Comparison of ENCODE assay signal across 16 cellular contexts in the genomic region with DNA sequence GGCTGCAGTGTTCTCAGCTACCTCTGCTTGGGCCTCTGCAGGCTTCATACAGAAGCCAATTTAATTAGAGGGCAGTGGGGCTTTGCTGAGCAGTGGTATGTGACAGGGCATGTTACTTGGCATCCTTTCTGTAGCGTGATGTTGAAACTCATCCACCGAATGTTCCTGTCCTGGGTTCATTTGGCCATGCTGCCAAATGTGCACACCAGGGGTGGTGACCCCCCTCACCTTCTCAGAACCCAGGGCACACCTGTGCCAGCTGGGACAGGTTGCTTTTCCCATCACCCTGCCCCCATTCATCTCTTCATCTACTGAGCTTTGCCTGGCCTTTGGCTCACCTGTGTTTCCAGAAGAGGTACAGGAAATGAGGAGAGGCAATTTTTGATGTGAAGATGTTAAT.
DNase-seq lines count a peak whose midpoint lies in the region; ATAC-seq and TF ChIP-seq lines count a peak whose summit lies in the region.
"Had no signal": no experiment of that assay in that cellular context is flagged by ENCODE, and none has a peak within 500 bp of the region (broad histone marks: within the 10 kb centered on the region; RNA-seq: fewer than 3 reads in every experiment).

No MANE protein-coding gene starts in this region.

- H3K9me2 ChIP-seq in OCI-LY7 (ENCODE audit: insufficient read depth, low read length) = no peaks in the 10 kb centered on the region

- H3K9me3 Mint-ChIP-seq in chondrocyte (ENCODE audit: low read depth) = peaks cover 3% of the 10 kb centered on the region
- no peaks in the 10 kb centered on the region for H3K9me3 Mint-ChIP-seq in CD4-positive, alpha-beta T cell
- H3K9me3 Mint-ChIP-seq: CD8-positive, alpha-beta T cell; H9 had no signal

- peak overlapping the region in 7 of 11 experiments; percentile 13 to 79 (median 55); a peak in 14 of 22 replicates for H3K4me2 ChIP-seq in BLaER1 treated with 17β-estradiol and CSF1 and Interleukin-3, amounts not matched to agents 10 nM and 100 nM
- H3K4me2 ChIP-seq in OCI-LY7 (ENCODE audit: low read length) = no peak overlapping the region

- H3K4me3 Mint-ChIP-seq in chondrocyte (ENCODE audit: unreplicated experiment) = no peak overlapping the region
- no peak overlapping the region for H3K4me3 Mint-ChIP-seq in CD4-positive, alpha-beta T cell
- H3K4me3 Mint-ChIP-seq: CD14-positive monocyte; CD8-positive, alpha-beta T cell; H9 had no signal

- no peak overlapping the region for H2AFZ ChIP-seq in OCI-LY7 (ENCODE audit: low read length)

- no peaks in the 10 kb centered on the region for H3K36me3 Mint-ChIP-seq in chondrocyte (ENCODE audit: low read depth)
- H3K36me3 Mint-ChIP-seq in CD4-positive, alpha-beta T cell (ENCODE audit: low read depth) = no peaks in the 10 kb centered on the region
- H3K36me3 Mint-ChIP-seq: CD14-positive monocyte; CD8-positive, alpha-beta T cell had no signal

- CTCF ChIA-PET in OCI-LY7 (lab: Charles Lee; ENCODE audit: unreplicated experiment) = no interaction called here
- CTCF ChIA-PET in CD4-positive, alpha-beta T cell (lab: Charles Lee) = no interaction called here

- no peak for TF ChIP-seq CTCF in chondrocyte (IDR thresholded peaks at IDR 0.05)
- TF ChIP-seq CTCF in OCI-LY7 (conservative IDR thresholded peaks at IDR 0.05; ENCODE audit: low read length) = no peak
- TF ChIP-seq CTCF in CD4-positive, alpha-beta T cell (IDR thresholded peaks at IDR 0.05) = no peak

- no peak overlapping the region for H3K9ac ChIP-seq in BLaER1 treated with 17β-estradiol and CSF1 and Interleukin-3, amounts not matched to agents 10 nM and 100 nM

- no peak overlapping the region for H3K27ac ChIP-seq in BLaER1 treated with 17β-estradiol and CSF1 and Interleukin-3, amounts not matched to agents 10 nM and 100 nM
- no peak overlapping the region for H3K27ac ChIP-seq in OCI-LY7 (ENCODE audit: low read depth, low read length, poor library complexity, severe bottlenecking)
- no peak overlapping the region for H3K27ac ChIP-seq in CD4-positive, alpha-beta T cell (ENCODE audit: low read depth, low read length)

- H3K9me3 ChIP-seq in BLaER1 treated with 17β-estradiol and CSF1 and Interleukin-3, amounts not matched to agents 10 nM and 100 nM (replicated peaks in 1 of 11) = peaks cover under 1 to 3% (median under 1%) of the 10 kb centered on the region in 11 experiments; a peak in 13 of 22 replicates
- no peaks in the 10 kb centered on the region for H3K9me3 ChIP-seq in OCI-LY7 (ENCODE audit: low read length)
- no peaks in the 10 kb centered on the region for H3K9me3 ChIP-seq in CD4-positive, alpha-beta T cell (ENCODE audit: control insufficient read depth, low read length)
- H3K9me3 ChIP-seq: BE2C had no signal

- no peak overlapping the region for H3K27ac Mint-ChIP-seq in chondrocyte (ENCODE audit: unreplicated experiment)
- no peak overlapping the region for H3K27ac Mint-ChIP-seq in CD4-positive, alpha-beta T cell
- H3K27ac Mint-ChIP-seq: CD14-positive monocyte; CD8-positive, alpha-beta T cell; H9 had no signal

- peaks cover 0 to 27% (median 14%) of the 10 kb centered on the region in 10 experiments; a peak in 16 of 20 replicates for H3K4me1 ChIP-seq in BLaER1 treated with 17β-estradiol and CSF1 and Interleukin-3, amounts not matched to agents 10 nM and 100 nM
- no peaks in the 10 kb centered on the region for H3K4me1 ChIP-seq in OCI-LY7 (ENCODE audit: insufficient read depth, low read length, poor library complexity, severe bottlenecking)
- H3K4me1 ChIP-seq: BE2C had no signal

- ATAC-seq in left lobe of liver = peak; percentile 82
- ATAC-seq in CD4-positive, alpha-beta T cell (ENCODE audit: poor library complexity) = no peak
- ATAC-seq: CD8-positive, alpha-beta T cell had no signal

- no peaks in the 10 kb centered on the region for H3K27me3 ChIP-seq in BLaER1 treated with 17β-estradiol and CSF1 and Interleukin-3, amounts not matched to agents 10 nM and 100 nM
- no peaks in the 10 kb centered on the region for H3K27me3 ChIP-seq in CD4-positive, alpha-beta T cell (ENCODE audit: control insufficient read depth, insufficient read depth, low read length)

- POLR2A ChIA-PET in OCI-LY7 (lab: Charles Lee) = no interaction called here
- POLR2A ChIA-PET in CD4-positive, alpha-beta T cell (lab: Charles Lee) = no interaction called here

- H3K4me1 Mint-ChIP-seq in chondrocyte (ENCODE audit: low read depth) = no peaks in the 10 kb centered on the region
- H3K4me1 Mint-ChIP-seq in CD4-positive, alpha-beta T cell (ENCODE audit: low read depth) = no peaks in the 10 kb centered on the region
- H3K4me1 Mint-ChIP-seq: CD14-positive monocyte, H9 had no signal

- intact Hi-C loops in posterior vena cava (cut with DNase I) (no loop called here), OCI-LY7 (cut with micrococcal nuclease; ENCODE audit: unreplicated experiment) (no loop called here)
- intact Hi-C loops in CD4-positive, alpha-beta T cell (cut with DNase I, micrococcal nuclease) = no loop called here

- no peaks in the 10 kb centered on the region for H3K36me3 ChIP-seq in BLaER1 treated with 17β-estradiol and CSF1 and Interleukin-3, amounts not matched to agents 10 nM and 100 nM
- H3K36me3 ChIP-seq in OCI-LY7 (ENCODE audit: insufficient read depth, low read length) = no peaks in the 10 kb centered on the region
- H3K36me3 ChIP-seq: BE2C had no signal

- H3K27me3 Mint-ChIP-seq in chondrocyte (ENCODE audit: low read depth) = peaks cover 17% of the 10 kb centered on the region
- peaks cover 19% of the 10 kb centered on the region for H3K27me3 Mint-ChIP-seq in CD4-positive, alpha-beta T cell

- H3K4me3 ChIP-seq in BLaER1 treated with 17β-estradiol and CSF1 and Interleukin-3, amounts not matched to agents 10 nM and 100 nM = no peak overlapping the region
- no peak overlapping the region for H3K4me3 ChIP-seq in OCI-LY7 (ENCODE audit: low read depth, low read length, poor library complexity, severe bottlenecking)

- DNase-seq in chondrocyte (ENCODE audit: low spot score) (peak; percentile 24), left lobe of liver (ENCODE audit: low spot score) (peak; percentile 93), posterior vena cava (ENCODE audit: low spot score) (peak; percentile 32), OCI-LY7 (ENCODE audit: low spot score) (no peak), hypothalamus (lab: John Stamatoyannopoulos, UW) (no peak)
- no peak for DNase-seq in CD4-positive, alpha-beta T cell
- DNase-seq: ACHN; BE2C; Calu3; CD8-positive, alpha-beta T cell; DMS53; DND-41; EL; H9 had no signal

- no peaks in the 10 kb centered on the region for H3K79me2 ChIP-seq in OCI-LY7 (ENCODE audit: insufficient read depth, low read depth, low read length)

- BruUV-seq in OCI-LY7 (replicated peaks; lab: Mats Ljungman, UMichigan) = no TSS peak

- H4K20me1 ChIP-seq in BLaER1 treated with 17β-estradiol and CSF1 and Interleukin-3, amounts not matched to agents 10 nM and 100 nM = no peaks in the 10 kb centered on the region
- no peaks in the 10 kb centered on the region for H4K20me1 ChIP-seq in OCI-LY7 (ENCODE audit: insufficient read depth, low read length)

Comparison
In these comparisons a context has a peak if more than half of its experiments do, and no peak if none do; other contexts are left out.
1. DNase-seq: peak in chondrocyte (single experiment), left lobe of liver (single experiment) and posterior vena cava (single experiment); none in OCI-LY7 (single experiment), CD4-positive, alpha-beta T cell (0 of 10) and hypothalamus (0 of 51).